8 cellular contexts compared by ENCODE assay signal in the genomic region with DNA sequence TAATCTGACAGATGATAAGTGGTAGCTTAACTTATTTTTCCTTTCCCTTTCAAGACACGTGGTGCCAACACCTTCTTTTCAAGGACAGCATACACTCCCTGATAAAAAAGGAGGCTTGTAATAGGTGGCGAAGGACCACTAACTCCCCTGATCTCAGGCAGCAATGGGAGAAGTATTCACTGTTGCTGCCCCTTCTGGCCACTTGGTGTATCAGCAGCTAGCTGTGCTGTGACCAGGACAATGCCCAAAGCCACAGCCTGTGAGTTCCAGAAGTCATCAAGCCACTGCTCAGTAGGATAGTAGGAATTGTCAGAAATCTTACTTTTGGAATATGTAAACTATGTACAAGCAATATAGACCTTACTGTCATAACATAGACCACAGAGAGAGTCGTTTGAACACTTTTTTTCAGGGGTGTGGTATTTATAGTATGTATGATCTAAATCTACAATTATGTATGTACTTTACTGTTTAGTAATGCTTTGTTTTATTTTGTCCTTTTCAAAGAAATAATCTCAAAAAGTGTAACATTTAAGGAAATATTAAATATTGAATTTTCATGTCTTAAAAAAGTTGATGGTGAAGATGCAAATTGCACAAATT.
DNase-seq lines count a peak whose midpoint lies in the region; ATAC-seq and TF ChIP-seq lines count a peak whose summit lies in the region.

No MANE protein-coding gene starts in this region.

- no peaks in the 10 kb centered on the region for H3K9me3 ChIP-seq in RWPE2 (ENCODE audit: severe bottlenecking)
- H3K9me3 ChIP-seq in transverse colon, result no peaks in the 10 kb centered on the region

- intact Hi-C loops in transverse colon (cut with DNase I; ENCODE audit: low total_unique reads), result no loop called here

- WGBS in transverse colon (ENCODE audit: low coverage in 1 of 2), 2 donors, result 34 to 57% methylated on average over 1 to 3 of the region's 3 CpGs

- in situ Hi-C loops in transverse colon (cut with MboI; ENCODE audit: low pct_ligation_motif_present in 1 of 4, low pct_unique_long_range_greater_than_20kb in 1 of 4, low sequenced_read_pairs in 3 of 4), result no loop called here

- H3K27ac ChIP-seq in RWPE2 (ENCODE audit: poor library complexity, severe bottlenecking), result no peak overlapping the region
- H3K27ac ChIP-seq in transverse colon, result no peak overlapping the region

- H3K4me1 ChIP-seq in RWPE2 (ENCODE audit: insufficient read depth, poor library complexity, severe bottlenecking) (no peaks in the 10 kb centered on the region), transverse colon (no peaks in the 10 kb centered on the region)

- H3K4me3 ChIP-seq in RWPE2 (ENCODE audit: severe bottlenecking) (no peak overlapping the region), transverse colon (no peak overlapping the region)

- no peak for TF ChIP-seq EP300 in transverse colon (IDR thresholded peaks at IDR 0.05; ENCODE audit: low read depth)

- no peaks in the 10 kb centered on the region for H3K36me3 ChIP-seq in RWPE2 (ENCODE audit: low read depth)
- H3K36me3 ChIP-seq in transverse colon, result no peaks in the 10 kb centered on the region

- no peak overlapping the region for H3K27ac Mint-ChIP-seq in effector memory CD8-positive, alpha-beta T cell

- DNase-seq in activated CD4-positive, alpha-beta T cell treated with anti-CD3 and anti-CD28 coated beads for 48 hours, result peak; percentile 21
- DNase-seq in activated CD4-positive, alpha-beta T cell treated with anti-CD3 and anti-CD28 coated beads, Interleukin-2, amount 50 U/mL, for 4 hours, result no peak
- DNase-seq in RWPE2 (ENCODE audit: low spot score) (no peak), germinal center (ENCODE audit: low spot score) (peak; percentile 15), transverse colon (no peak)
- DNase-seq in effector memory CD8-positive, alpha-beta T cell, result no peak

- peak; percentile 75 for ATAC-seq in GM19351 (IDR thresholded peaks at IDR 0.05; ENCODE audit: unreplicated experiment)
- peak; percentile 99 for ATAC-seq in HG03354 (IDR thresholded peaks at IDR 0.05; ENCODE audit: poor library complexity, severe bottlenecking, unreplicated experiment)
- ATAC-seq in RWPE2 (ENCODE audit: low read depth), result 0 out of 3 replicates have a peak, but pooled peaks have one; percentile 36
- ATAC-seq in effector memory CD8-positive, alpha-beta T cell (replicated peaks), result no peak

- TF ChIP-seq CTCF in RWPE2 (IDR thresholded peaks at IDR 0.05; ENCODE audit: poor library complexity, severe bottlenecking) (peak; percentile 62), transverse colon (IDR thresholded peaks at IDR 0.05) (peak; percentile 27 to 62 (median 49))

- peaks cover 6 to 9% of the 10 kb centered on the region in 2 donors for H3K27me3 Mint-ChIP-seq in effector memory CD8-positive, alpha-beta T cell

- no peak for TF ChIP-seq POLR2A in transverse colon (IDR thresholded peaks at IDR 0.05)

- no peaks in the 10 kb centered on the region for H3K9me3 Mint-ChIP-seq in effector memory CD8-positive, alpha-beta T cell

- no peaks in the 10 kb centered on the region for H3K36me3 Mint-ChIP-seq in effector memory CD8-positive, alpha-beta T cell (ENCODE audit: insufficient read depth)

- H3K27me3 ChIP-seq in RWPE2 (ENCODE audit: insufficient read depth, poor library complexity, severe bottlenecking) (no peaks in the 10 kb centered on the region), transverse colon (peaks cover 2% of the 10 kb centered on the region)

- no peaks in the 10 kb centered on the region for H3K4me1 Mint-ChIP-seq in effector memory CD8-positive, alpha-beta T cell (ENCODE audit: low read depth in 2 of 2)

- no peak overlapping the region for H3K4me3 Mint-ChIP-seq in effector memory CD8-positive, alpha-beta T cell

Comparison
In these comparisons a context has a peak if more than half of its experiments do, and no peak if none do; other contexts are left out.
1. DNase-seq: peak in activated CD4-positive, alpha-beta T cell treated with anti-CD3 and anti-CD28 coated beads for 48 hours (single experiment) and germinal center (single experiment); none in activated CD4-positive, alpha-beta T cell treated with anti-CD3 and anti-CD28 coated beads, Interleukin-2, amount 50 U/mL, for 4 hours (0 of 2), RWPE2 (single experiment), transverse colon (single experiment) and effector memory CD8-positive, alpha-beta T cell (0 of 3).